8 cellular contexts compared by ENCODE assay signal in the genomic region with DNA sequence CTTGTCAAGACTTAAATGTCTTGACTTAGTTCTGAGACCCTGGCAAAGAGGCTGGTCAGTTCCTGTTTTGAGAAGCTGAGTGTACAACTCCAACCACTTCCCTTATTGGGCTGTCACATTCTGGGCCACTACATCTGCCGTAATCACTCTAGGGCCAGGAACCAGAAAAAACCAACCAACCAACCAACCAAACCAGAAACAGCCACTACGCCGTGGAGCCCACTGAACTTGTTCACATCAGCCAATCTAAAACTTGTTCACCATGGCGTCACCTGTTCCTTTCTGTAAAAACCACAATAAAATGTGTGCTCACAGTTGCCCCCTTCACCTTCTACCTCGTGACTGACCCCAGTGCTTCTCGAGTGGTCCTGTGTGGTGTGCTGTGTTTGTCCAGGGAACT.
DNase-seq lines count a peak whose midpoint lies in the region; ATAC-seq lines count a peak whose summit lies in the region.

No MANE protein-coding gene starts in this region.

- H2AK5ac ChIP-seq in mesenchymal stem cell (ENCODE audit: low read length, severe bottlenecking): no peak overlapping the region

- H4K91ac ChIP-seq in mesenchymal stem cell (ENCODE audit: low read length): no peak overlapping the region

- H3K4me3 ChIP-seq in mesenchymal stem cell (ENCODE audit: insufficient read depth in 1 of 2, low read depth in 1 of 2, low read length in 2 of 2): no peak overlapping the region

- no peak overlapping the region for H2AFZ ChIP-seq in mesenchymal stem cell (ENCODE audit: low read depth, low read length)

- peaks cover 3% of the 10 kb centered on the region for H3K79me1 ChIP-seq in mesenchymal stem cell (replicated peaks; ENCODE audit: low read length, poor library complexity, severe bottlenecking)

- peaks cover 6% of the 10 kb centered on the region for H3K36me3 Mint-ChIP-seq in activated T-helper 1 cell treated with anti-CD3 and anti-CD28 coated beads, Interleukin-12 subunit alpha, Interleukin-12 subunit beta, Interleukin-2, Interleukin-4 antibody, amounts not matched to agents 30 ng/mL and 10 ng/mL and 1 ng/mL, durations not matched to agents 14 hours and 24 hours and 36 hours (ENCODE audit: low read depth)

- no peak overlapping the region for H3K4me2 ChIP-seq in mesenchymal stem cell (ENCODE audit: low read length, poor library complexity, severe bottlenecking)

- H3K14ac ChIP-seq in mesenchymal stem cell (ENCODE audit: low read length in 2 of 2): peak overlapping the region in 1 of 2 experiments; percentile 48

- peaks cover 40% of the 10 kb centered on the region for H3K4me1 Mint-ChIP-seq in activated T-helper 1 cell treated with anti-CD3 and anti-CD28 coated beads, Interleukin-12 subunit alpha, Interleukin-12 subunit beta, Interleukin-2, Interleukin-4 antibody, amounts not matched to agents 30 ng/mL and 10 ng/mL and 1 ng/mL, durations not matched to agents 14 hours and 24 hours and 36 hours (ENCODE audit: low read depth)

- H3K27ac ChIP-seq in cingulate gyrus (ENCODE audit: low read depth, low read length): peak overlapping the region; percentile 2
- H3K27ac ChIP-seq in mesenchymal stem cell (ENCODE audit: low read length, poor library complexity, severe bottlenecking): no peak overlapping the region

- no peak overlapping the region for H2BK12ac ChIP-seq in mesenchymal stem cell (ENCODE audit: low read length in 2 of 2)

- no peak overlapping the region for H3K4me3 Mint-ChIP-seq in activated T-helper 1 cell treated with anti-CD3 and anti-CD28 coated beads, Interleukin-12 subunit alpha, Interleukin-12 subunit beta, Interleukin-2, Interleukin-4 antibody, amounts not matched to agents 30 ng/mL and 10 ng/mL and 1 ng/mL, durations not matched to agents 14 hours and 24 hours and 36 hours

- no peaks in the 10 kb centered on the region for H3K27me3 ChIP-seq in mesenchymal stem cell (ENCODE audit: control insufficient read depth in 1 of 2, insufficient read depth in 1 of 2, low read length in 2 of 2)

- H3K36me3 ChIP-seq in mesenchymal stem cell (ENCODE audit: control insufficient read depth in 1 of 2, insufficient read depth in 2 of 2, low read depth in 1 of 2, low read length in 2 of 2): no peaks in the 10 kb centered on the region

- peak; percentile 75 for DNase-seq in Ammon's horn (ENCODE audit: low spot score)
- no peak for DNase-seq in ACHN
- no peak for DNase-seq in NCI-H345 treated with DMSO at 0.1 percent for 48 hours (lab: John Stamatoyannopoulos, UW; ENCODE audit: unreplicated experiment)
- DNase-seq in mesenchymal stem cell: no peak
- no peak for DNase-seq in activated T-helper 1 cell treated with anti-CD3 and anti-CD28 coated beads, Interleukin-12 subunit alpha, Interleukin-12 subunit beta, Interleukin-2, Interleukin-4 antibody, amounts not matched to agents 30 ng/mL and 10 ng/mL and 1 ng/mL, durations not matched to agents 14 hours and 24 hours and 36 hours (ENCODE audit: low spot score)

- H3K9ac ChIP-seq in mesenchymal stem cell (ENCODE audit: low read length): no peak overlapping the region

- H3K4me1 ChIP-seq in mesenchymal stem cell (ENCODE audit: control insufficient read depth, insufficient read depth, low read depth, low read length): no peaks in the 10 kb centered on the region

- no peak overlapping the region for H3K4ac ChIP-seq in mesenchymal stem cell (ENCODE audit: low read depth in 1 of 2, low read length in 2 of 2)

- H2BK15ac ChIP-seq in mesenchymal stem cell (ENCODE audit: low read depth, poor library complexity, severe bottlenecking): no peak overlapping the region

- H3K9me3 Mint-ChIP-seq in activated T-helper 1 cell treated with anti-CD3 and anti-CD28 coated beads, Interleukin-12 subunit alpha, Interleukin-12 subunit beta, Interleukin-2, Interleukin-4 antibody, amounts not matched to agents 30 ng/mL and 10 ng/mL and 1 ng/mL, durations not matched to agents 14 hours and 24 hours and 36 hours: no peaks in the 10 kb centered on the region

- in situ Hi-C loops in ACHN (cut with HindIII; ENCODE audit: low pct_ligation_motif_present, low pct_unique_long_range_greater_than_20kb, low sequenced_read_pairs): no loop called here

- H3K18ac ChIP-seq in mesenchymal stem cell (ENCODE audit: low read depth in 1 of 2, low read length in 2 of 2): no peak overlapping the region

- H4K8ac ChIP-seq in mesenchymal stem cell (ENCODE audit: low read length): no peak overlapping the region

- ATAC-seq in GM19395 (IDR thresholded peaks at IDR 0.05; ENCODE audit: unreplicated experiment) (peak; percentile 81), HG03280 (IDR thresholded peaks at IDR 0.05; ENCODE audit: unreplicated experiment) (peak; percentile 69)

- no peak overlapping the region for H3K23ac ChIP-seq in mesenchymal stem cell (ENCODE audit: low read length in 2 of 2)

- intact Hi-C loops in activated T-helper 1 cell treated with anti-CD3 and anti-CD28 coated beads, Interleukin-12 subunit alpha, Interleukin-12 subunit beta, Interleukin-2, Interleukin-4 antibody, amounts not matched to agents 30 ng/mL and 10 ng/mL and 1 ng/mL, durations not matched to agents 14 hours and 24 hours and 36 hours (cut with micrococcal nuclease): no loop called here

- H2BK120ac ChIP-seq in mesenchymal stem cell (ENCODE audit: low read depth, low read length): no peak overlapping the region

- no peaks in the 10 kb centered on the region for H3K27me3 Mint-ChIP-seq in activated T-helper 1 cell treated with anti-CD3 and anti-CD28 coated beads, Interleukin-12 subunit alpha, Interleukin-12 subunit beta, Interleukin-2, Interleukin-4 antibody, amounts not matched to agents 30 ng/mL and 10 ng/mL and 1 ng/mL, durations not matched to agents 14 hours and 24 hours and 36 hours (ENCODE audit: insufficient read depth)

- H2BK5ac ChIP-seq in mesenchymal stem cell (ENCODE audit: low read depth, low read length, poor library complexity, severe bottlenecking): no peak overlapping the region

- H3K9me3 ChIP-seq in mesenchymal stem cell (ENCODE audit: control insufficient read depth, low read length): peaks cover 4% of the 10 kb centered on the region

- WGBS in mesenchymal stem cell: 94% methylated on average over 6 of the region's 6 CpGs

- H3K27ac Mint-ChIP-seq in activated T-helper 1 cell treated with anti-CD3 and anti-CD28 coated beads, Interleukin-12 subunit alpha, Interleukin-12 subunit beta, Interleukin-2, Interleukin-4 antibody, amounts not matched to agents 30 ng/mL and 10 ng/mL and 1 ng/mL, durations not matched to agents 14 hours and 24 hours and 36 hours: no peak overlapping the region
